Comparison of ENCODE assay signal across 8 cellular contexts in the genomic region with DNA sequence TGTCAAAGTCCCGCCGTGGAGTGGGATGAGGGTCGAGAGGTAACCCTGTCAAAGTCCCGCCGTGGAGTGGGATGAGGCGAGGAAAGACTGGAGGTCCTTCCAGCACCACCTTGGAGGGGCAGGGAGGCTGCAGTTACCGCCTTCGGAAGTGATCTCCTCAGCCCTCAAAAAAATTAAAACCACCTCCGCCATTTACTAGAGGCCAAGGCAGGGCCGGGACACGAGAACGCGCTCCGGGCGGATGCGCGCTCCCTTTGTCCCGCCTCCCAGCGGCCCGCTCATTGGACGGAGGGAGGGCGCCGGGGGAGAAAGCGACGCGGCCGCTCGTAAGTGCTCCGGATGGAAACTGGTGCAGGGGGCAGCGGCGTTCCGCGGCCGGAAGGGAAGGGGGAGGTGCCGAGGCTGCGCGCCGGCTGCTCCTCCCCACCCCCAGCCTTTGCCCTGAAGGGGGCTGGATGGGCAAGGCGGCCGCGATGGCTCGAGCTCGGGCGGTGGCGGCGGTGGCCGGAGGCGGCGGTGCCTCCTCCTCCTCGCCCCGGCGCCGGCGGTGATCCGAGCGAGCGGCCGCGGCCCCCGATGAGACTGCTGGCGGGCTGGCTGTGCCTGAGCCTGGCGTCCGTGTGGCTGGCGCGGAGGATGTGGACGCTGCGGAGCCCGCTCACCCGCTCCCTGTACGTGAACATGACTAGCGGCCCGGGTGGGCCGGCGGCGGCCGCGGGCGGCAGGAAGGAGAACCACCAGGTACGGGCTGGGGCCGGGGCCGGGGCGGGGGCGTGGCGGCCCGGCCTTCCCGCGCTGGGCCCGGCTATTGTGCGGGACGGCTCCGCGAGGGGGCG. TPM values are rescaled to one million over a fixed set of nuclear protein-coding genes. Genes with fewer than 3 reads are reported as not detected.
DNase-seq lines count a peak whose midpoint lies in the region; ATAC-seq and TF ChIP-seq lines count a peak whose summit lies in the region.

Gene METTL9 (plus strand): TSS at position 420 of the 836 bp plus-strand sequence. CDS start 157 bp downstream, at position 577.

- peak within 1 kb of the TSS; percentile 92 to 98 for H3K4me3 ChIP-seq in duodenal mucosa (ENCODE audit: low read depth in 1 of 2, low read length in 2 of 2)
- H3K4me3 ChIP-seq in lower leg skin (ENCODE audit: low read depth, poor library complexity, severe bottlenecking), result peak within 1 kb of the TSS; percentile 79

- CTCF ChIA-PET in activated CD4-positive, alpha-beta memory T cell treated with anti-CD3 and anti-CD28 coated beads, Interleukin-2, amount 10 ng/mL, durations not matched to agents 7 days and 5 days (lab: Charles Lee), result no interaction called here

- no peaks in the 10 kb centered on the region for H3K9me3 ChIP-seq in duodenal mucosa (ENCODE audit: control insufficient read depth in 1 of 2, low read length in 2 of 2)

- TF ChIP-seq POLR2A in lower leg skin (IDR thresholded peaks at IDR 0.05), result peak in 1 of 2 donors; percentile 40

- peak within 1 kb of the TSS; percentile 89 to 95 for H3K4me3 Mint-ChIP-seq in CD14-positive monocyte
- peak within 1 kb of the TSS; percentile 88 for H3K4me3 Mint-ChIP-seq in activated CD4-positive, alpha-beta memory T cell treated with anti-CD3 and anti-CD28 coated beads, Interleukin-2, amount 10 ng/mL, durations not matched to agents 7 days and 5 days

- peaks cover 0 to 4% of the 10 kb centered on the region in 2 donors for H3K36me3 Mint-ChIP-seq in CD14-positive monocyte
- H3K36me3 Mint-ChIP-seq in activated CD4-positive, alpha-beta memory T cell treated with anti-CD3 and anti-CD28 coated beads, Interleukin-2, amount 10 ng/mL, durations not matched to agents 7 days and 5 days (ENCODE audit: low read depth), result peaks cover 7% of the 10 kb centered on the region

- peak within 1 kb of the TSS; percentile 93 for H3K27ac ChIP-seq in duodenal mucosa (ENCODE audit: low read depth, low read length)

- DNase-seq in CD14-positive monocyte (ENCODE audit: low spot score), result peak; percentile 91
- DNase-seq in NCI-H82 (lab: John Stamatoyannopoulos, UW), result peak; percentile 97
- DNase-seq in activated CD4-positive, alpha-beta memory T cell treated with anti-CD3 and anti-CD28 coated beads, Interleukin-2, amount 10 ng/mL, durations not matched to agents 7 days and 5 days, result peak; percentile 96
- peak; percentile 92 to 99 for DNase-seq in lower leg skin (ENCODE audit: low spot score in 2 of 2)
- DNase-seq in stimulated activated CD4-positive, alpha-beta T cell treated with anti-CD3 and anti-CD28 coated beads, Interleukin-4, amount 100 ng/mL, for 48 hours (ENCODE audit: low read depth in 2 of 2), result peak; percentile 90 to 92

- no peaks in the 10 kb centered on the region for H3K27me3 ChIP-seq in duodenal mucosa (ENCODE audit: control insufficient read depth in 1 of 2, insufficient read depth in 2 of 2, low read length in 2 of 2)

- H3K36me3 ChIP-seq in duodenal mucosa (ENCODE audit: control insufficient read depth in 1 of 2, insufficient read depth in 2 of 2, low read length in 2 of 2), result no peaks in the 10 kb centered on the region

- POLR2A ChIA-PET in activated CD4-positive, alpha-beta memory T cell treated with anti-CD3 and anti-CD28 coated beads, Interleukin-2, amount 10 ng/mL, durations not matched to agents 7 days and 5 days (lab: Charles Lee), result interaction anchor here (0.7 to 4.0 kb wide), 6 partner anchors 9 to 46 kb away, joined by 3 to 33 read pairs (median 4); no protein-coding TSS in a partner anchor

- intact Hi-C loops in CD14-positive monocyte (cut with micrococcal nuclease) (loop anchor here in 1 of 2 donors (10.0 kb wide), 1 partner anchor 595 kb away; no protein-coding TSS in a partner anchor), lower leg skin (cut with DNase I; ENCODE audit: low total_unique reads) (no loop called here)

- H3K9ac ChIP-seq in duodenal mucosa (ENCODE audit: low read depth in 1 of 2, low read length in 2 of 2), result peak within 1 kb of the TSS; percentile 95 to 98

- H3K9me3 Mint-ChIP-seq in CD14-positive monocyte, result no peaks in the 10 kb centered on the region
- no peaks in the 10 kb centered on the region for H3K9me3 Mint-ChIP-seq in activated CD4-positive, alpha-beta memory T cell treated with anti-CD3 and anti-CD28 coated beads, Interleukin-2, amount 10 ng/mL, durations not matched to agents 7 days and 5 days

- H3K4me1 Mint-ChIP-seq in CD14-positive monocyte, result peaks cover 61% of the 10 kb centered on the region
- peaks cover 52% of the 10 kb centered on the region for H3K4me1 Mint-ChIP-seq in activated CD4-positive, alpha-beta memory T cell treated with anti-CD3 and anti-CD28 coated beads, Interleukin-2, amount 10 ng/mL, durations not matched to agents 7 days and 5 days

- peak within 1 kb of the TSS; percentile 91 to 98 (median 96) for H3K27ac Mint-ChIP-seq in CD14-positive monocyte
- H3K27ac Mint-ChIP-seq in activated CD4-positive, alpha-beta memory T cell treated with anti-CD3 and anti-CD28 coated beads, Interleukin-2, amount 10 ng/mL, durations not matched to agents 7 days and 5 days, result peak within 1 kb of the TSS; percentile 85

- peaks cover 23 to 28% of the 10 kb centered on the region in 2 donors for H3K4me1 ChIP-seq in duodenal mucosa (ENCODE audit: control insufficient read depth in 1 of 2, insufficient read depth in 2 of 2, low read length in 2 of 2)

- no peaks in the 10 kb centered on the region for H3K27me3 Mint-ChIP-seq in CD14-positive monocyte (ENCODE audit: low read depth in 3 of 3)
- no peaks in the 10 kb centered on the region for H3K27me3 Mint-ChIP-seq in activated CD4-positive, alpha-beta memory T cell treated with anti-CD3 and anti-CD28 coated beads, Interleukin-2, amount 10 ng/mL, durations not matched to agents 7 days and 5 days

- TF ChIP-seq CTCF in CD14-positive monocyte (IDR thresholded peaks at IDR 0.05), result no peak
- peak in 1 of 3 donors; percentile 50 for TF ChIP-seq CTCF in lower leg skin (IDR thresholded peaks at IDR 0.05)

- ATAC-seq in GM19397 (IDR thresholded peaks at IDR 0.05; ENCODE audit: unreplicated experiment) (peak; percentile 91), HG03571 (IDR thresholded peaks at IDR 0.05; ENCODE audit: unreplicated experiment) (peak; percentile 83)

- 0 to 1% methylated on average over 14 to 42 of the region's 93 CpGs for WGBS in lower leg skin, 2 donors

RNA-seq across cellular contexts. Expression of gene METTL9, which starts in this region (rescaled TPM):
- 100 to 1,000 TPM; 373 to 400 TPM for polyA plus RNA-seq in CD14-positive monocyte
- 10 to 100 TPM; 84.2 to 86.1 TPM for total RNA-seq in activated CD4-positive, alpha-beta memory T cell treated with anti-CD3 and anti-CD28 coated beads, Interleukin-2, amount 10 ng/mL, durations not matched to agents 7 days and 5 days
- 100 to 1,000 TPM; 128 to 162 (median 140) TPM for total RNA-seq in lower leg skin

Comparison
In these comparisons a context has a peak if more than half of its experiments do, and no peak if none do; other contexts are left out.
1. Peak in every context shown above with its lines: DNase-seq, ATAC-seq, H3K4me3 ChIP-seq and H3K27ac ChIP-seq.